ENCODE assay signal across 12 cellular contexts in genomic region chr11:74390697-74391096, GRCh38.
"Had no signal": no experiment of that assay in that cellular context is flagged by ENCODE, and none has a peak within 500 bp of the region (broad histone marks: within the 10 kb centered on the region; RNA-seq: fewer than 3 reads in every experiment).

No MANE protein-coding gene starts in this region.

- H3K36me3 ChIP-seq: breast epithelium, tibial artery, vagina had no signal

- H3K4me3 Mint-ChIP-seq: endodermal cell had no signal

- H3K4me3 ChIP-seq: breast epithelium, tibial artery, vagina had no signal

- H3K27ac ChIP-seq: breast epithelium, parathyroid adenoma, tibial artery, vagina had no signal

- H3K27ac Mint-ChIP-seq: endodermal cell had no signal

- H3K27me3 ChIP-seq: breast epithelium, tibial artery, vagina had no signal

- H3K79me2 ChIP-seq: parathyroid adenoma had no signal

- H2AFZ ChIP-seq: parathyroid adenoma had no signal

- H3K9me3 ChIP-seq: breast epithelium, tibial artery, vagina had no signal

- H3K9me3 Mint-ChIP-seq: endodermal cell had no signal

- DNase-seq: activated naive CD4-positive, alpha-beta T cell treated with anti-CD3 and anti-CD28 coated beads, Interleukin-2, amount 50 U/mL, for 16 hours; anterior cingulate cortex; endodermal cell; hippocampal formation; kidney glomerular epithelial cell; retina; stimulated activated CD4-positive, alpha-beta T cell treated with anti-CD3 and anti-CD28 coated beads, Interleukin-15, amount 100 ng/mL, for 24 hours; stimulated activated CD4-positive, alpha-beta T cell treated with anti-CD3 and anti-CD28 coated beads, Interleukin-4, amount 100 ng/mL, for 24 hours; tibial artery had no signal

- H3K9ac ChIP-seq: parathyroid adenoma had no signal

- H3K4me1 ChIP-seq: breast epithelium, tibial artery had no signal
